Comparison of ENCODE assay signal across 12 cellular contexts in the genomic region with DNA sequence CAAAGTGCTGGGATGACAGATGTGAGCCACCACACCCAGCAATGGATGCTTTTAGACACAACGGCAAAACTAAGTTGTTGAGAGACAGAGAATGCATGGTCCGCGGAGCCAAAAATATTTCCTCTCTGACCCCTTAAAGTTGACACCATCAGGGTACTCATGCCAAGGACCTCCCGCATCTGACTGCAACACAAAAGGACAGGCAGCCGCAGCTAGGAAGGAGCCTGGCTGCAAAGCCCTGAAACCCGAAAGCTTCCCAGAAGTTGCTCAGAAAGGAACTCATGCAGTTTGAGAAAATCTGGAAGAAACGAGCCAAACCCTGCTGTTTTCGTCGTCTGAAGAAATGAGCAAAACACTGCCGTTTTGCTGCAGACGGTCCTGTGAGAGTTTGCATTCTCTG. TPM values are rescaled to one million over a fixed set of nuclear protein-coding genes. Genes with fewer than 3 reads are reported as not detected.
DNase-seq lines count a peak whose midpoint lies in the region; ATAC-seq and TF ChIP-seq lines count a peak whose summit lies in the region.
"Had no signal": no experiment of that assay in that cellular context is flagged by ENCODE, and none has a peak within 500 bp of the region (broad histone marks: within the 10 kb centered on the region; RNA-seq: fewer than 3 reads in every experiment).

No MANE protein-coding gene starts in this region.

- intact Hi-C loops in left ventricle myocardium inferior (cut with micrococcal nuclease), result no loop called here
- intact Hi-C loops in prostate gland (cut with DNase I), result no loop called here

- H3K27ac Mint-ChIP-seq in central memory CD8-positive, alpha-beta T cell (ENCODE audit: low read depth), result peak overlapping the region; percentile 69
- H3K27ac Mint-ChIP-seq: activated CD4-positive, alpha-beta T cell treated with anti-CD3 and anti-CD28 coated beads, Interleukin-2, amount 10 ng/mL, durations not matched to agents 7 days and 5 days had no signal

- H3K79me2 ChIP-seq in ACC112 (ENCODE audit: control insufficient read depth, insufficient read depth, low read length, unreplicated experiment), result peaks cover 34% of the 10 kb centered on the region

- H3K9me3 Mint-ChIP-seq in central memory CD8-positive, alpha-beta T cell, result peaks cover 7% of the 10 kb centered on the region

- H3K27ac ChIP-seq in ACC112 (ENCODE audit: low read depth, low read length), result peak overlapping the region; percentile 88
- H3K27ac ChIP-seq in left ventricle myocardium inferior (replicated peaks), result peak overlapping the region; percentile 84
- peak overlapping the region; percentile 60 to 61 for H3K27ac ChIP-seq in prostate gland
- H3K27ac ChIP-seq: parathyroid adenoma had no signal

- DNase-seq in central memory CD8-positive, alpha-beta T cell (ENCODE audit: low spot score in 2 of 2), result no peak
- DNase-seq in left ventricle myocardium inferior (no peak), prostate gland (ENCODE audit: low spot score) (no peak), RPMI8226 (no peak), NCI-H2081 treated with DMSO at 0.1 percent for 48 hours (lab: John Stamatoyannopoulos, UW) (no peak), T-helper 1 cell (no peak), HuH-7 (ENCODE audit: low spot score) (no peak)
- DNase-seq: activated CD4-positive, alpha-beta T cell treated with anti-CD3 and anti-CD28 coated beads, Interleukin-2, amount 10 ng/mL, durations not matched to agents 7 days and 5 days; effector CD8-positive, alpha-beta T cell; NCI-H1092 treated with DMSO at 0.1 percent for 48 hours had no signal

- H3K4me1 Mint-ChIP-seq in central memory CD8-positive, alpha-beta T cell, result peaks cover 8% of the 10 kb centered on the region
- H3K4me1 Mint-ChIP-seq: activated CD4-positive, alpha-beta T cell treated with anti-CD3 and anti-CD28 coated beads, Interleukin-2, amount 10 ng/mL, durations not matched to agents 7 days and 5 days had no signal

- WGBS in prostate gland, result 27% methylated on average over 11 of the region's 11 CpGs

- ATAC-seq in central memory CD8-positive, alpha-beta T cell (replicated peaks; ENCODE audit: extremely low read depth, poor library complexity, severe bottlenecking), result no peak

- TF ChIP-seq POLR2A in prostate gland (IDR thresholded peaks at IDR 0.05), result no peak

- H3K36me3 ChIP-seq in ACC112 (ENCODE audit: insufficient read depth, low read length), result peaks cover 25% of the 10 kb centered on the region
- H3K36me3 ChIP-seq in left ventricle myocardium inferior, result peaks cover 38% of the 10 kb centered on the region
- peaks cover 0 to 8% of the 10 kb centered on the region in 2 donors for H3K36me3 ChIP-seq in prostate gland

- H3K27me3 ChIP-seq in ACC112 (ENCODE audit: insufficient read depth, low read length) (no peaks in the 10 kb centered on the region), left ventricle myocardium inferior (ENCODE audit: low read depth) (no peaks in the 10 kb centered on the region), prostate gland (replicated peaks; ENCODE audit: insufficient read depth) (no peaks in the 10 kb centered on the region)

- no peaks in the 10 kb centered on the region for H3K9me3 ChIP-seq in left ventricle myocardium inferior (replicated peaks)
- no peaks in the 10 kb centered on the region for H3K9me3 ChIP-seq in prostate gland

- TF ChIP-seq CTCF in left ventricle myocardium inferior (IDR thresholded peaks at IDR 0.05; ENCODE audit: borderline replicate concordance) (no peak), prostate gland (IDR thresholded peaks at IDR 0.05) (no peak)

- no peak overlapping the region for H3K4me3 Mint-ChIP-seq in central memory CD8-positive, alpha-beta T cell
- H3K4me3 Mint-ChIP-seq: activated CD4-positive, alpha-beta T cell treated with anti-CD3 and anti-CD28 coated beads, Interleukin-2, amount 10 ng/mL, durations not matched to agents 7 days and 5 days had no signal

- H3K4me3 ChIP-seq in ACC112 (ENCODE audit: low read depth, low read length) (peak overlapping the region; percentile 78), left ventricle myocardium inferior (peak overlapping the region; percentile 52), prostate gland (no peak overlapping the region)

- peaks cover 37% of the 10 kb centered on the region for H3K36me3 Mint-ChIP-seq in central memory CD8-positive, alpha-beta T cell (ENCODE audit: insufficient read depth)

- no peaks in the 10 kb centered on the region for H3K27me3 Mint-ChIP-seq in central memory CD8-positive, alpha-beta T cell
- H3K27me3 Mint-ChIP-seq: activated CD4-positive, alpha-beta T cell treated with anti-CD3 and anti-CD28 coated beads, Interleukin-2, amount 10 ng/mL, durations not matched to agents 7 days and 5 days had no signal

- H2AFZ ChIP-seq in ACC112 (ENCODE audit: low read length, unreplicated experiment), result peak overlapping the region; percentile 100
- H2AFZ ChIP-seq: parathyroid adenoma had no signal

- H3K4me1 ChIP-seq in ACC112 (ENCODE audit: control insufficient read depth, insufficient read depth, low read length, unreplicated experiment) (peaks cover 19% of the 10 kb centered on the region), left ventricle myocardium inferior (peaks cover 37% of the 10 kb centered on the region), prostate gland (replicated peaks) (no peaks in the 10 kb centered on the region)
- H3K4me1 ChIP-seq: parathyroid adenoma had no signal

RNA-seq across cellular contexts. Expression of gene DHRSX, which starts 16.5 kb away (rescaled TPM):
- total RNA-seq in left ventricle myocardium inferior (35.3 TPM), prostate gland (10 to 100 TPM; 24.2 to 37.1 TPM)

RNA-seq across cellular contexts. Expression of gene ZBED1, which starts 16.5 kb away (rescaled TPM):
- total RNA-seq in left ventricle myocardium inferior (64.8 TPM), prostate gland (10 to 100 TPM; 52.6 to 92.1 TPM)

Comparison
In these comparisons a context has a peak if more than half of its experiments do, and no peak if none do; other contexts are left out.
1. H3K4me3 ChIP-seq: peak in ACC112 (single experiment) and left ventricle myocardium inferior (single experiment); none in prostate gland (0 of 2).
2. Peak in every context shown above with its lines, with median percentiles within 50 percentile points of each other: H3K27ac ChIP-seq.